In genomic region chr18:78519394-78520062, GRCh38 we compare ENCODE assay signal across 21 cellular contexts.
"Had no signal": no experiment of that assay in that cellular context is flagged by ENCODE, and none has a peak within 500 bp of the region (broad histone marks: within the 10 kb centered on the region; RNA-seq: fewer than 3 reads in every experiment).

No MANE protein-coding gene starts in this region.

- H3K4me1 Mint-ChIP-seq: naive thymus-derived CD8-positive, alpha-beta T cell; stimulated activated memory B cell treated with anti-CD40 and anti-IgM and Interleukin-4, amounts not matched to agents 10 μg/mL and 1 μg/mL and 100 μg/mL, for 72 hours had no signal

- H3K4me1 ChIP-seq: foreskin keratinocyte, psoas muscle, right lobe of liver, spleen, testis, tibial nerve, upper lobe of right lung had no signal

- H3K27ac ChIP-seq: foreskin keratinocyte, psoas muscle, right lobe of liver, spleen, testis, tibial nerve, upper lobe of right lung had no signal

- H3K36me3 ChIP-seq: right lobe of liver, spleen, tibial nerve, upper lobe of right lung had no signal

- H3K36me3 Mint-ChIP-seq: naive thymus-derived CD8-positive, alpha-beta T cell; stimulated activated memory B cell treated with anti-CD40 and anti-IgM and Interleukin-4, amounts not matched to agents 10 μg/mL and 1 μg/mL and 100 μg/mL, for 72 hours had no signal

- H3K4me3 Mint-ChIP-seq: dendritic cell treated with granulocyte-macrophage colony-stimulating factor and Interleukin-4, amounts not matched to agents 40 ng/mL and 50 ng/mL, for 4 days; effector memory CD8-positive, alpha-beta T cell; naive thymus-derived CD8-positive, alpha-beta T cell; stimulated activated memory B cell treated with anti-CD40 and anti-IgM and Interleukin-4, amounts not matched to agents 10 μg/mL and 1 μg/mL and 100 μg/mL, for 72 hours; stimulated activated naive CD8-positive, alpha-beta T cell treated with anti-CD3 and anti-CD28 coated beads, Interleukin-15, Interleukin-2, amounts not matched to agents 100 ng/mL and 50 ng/mL, for 24 hours had no signal

- H3K4me3 ChIP-seq: mucosa of descending colon, psoas muscle, right lobe of liver, spleen, testis, tibial nerve, upper lobe of right lung had no signal

- ATAC-seq: effector memory CD8-positive, alpha-beta T cell; foreskin keratinocyte; left colon; mucosa of descending colon; naive thymus-derived CD8-positive, alpha-beta T cell; psoas muscle; right lobe of liver; stimulated activated memory B cell treated with anti-CD40 and anti-IgM and Interleukin-4, amounts not matched to agents 10 μg/mL and 1 μg/mL and 100 μg/mL, for 72 hours; upper lobe of right lung had no signal

- DNase-seq: effector memory CD8-positive, alpha-beta T cell; erythroblast; foreskin keratinocyte; hippocampal formation; left colon; mucosa of descending colon; naive thymus-derived CD8-positive, alpha-beta T cell; nucleus accumbens; psoas muscle; retina; spleen; stimulated activated CD4-positive, alpha-beta T cell treated with anti-CD3 and anti-CD28 coated beads, Interleukin-15, amount 100 ng/mL, for 24 hours; stimulated activated CD4-positive, alpha-beta T cell treated with anti-CD3 and anti-CD28 coated beads, Interleukin-1b, Interleukin-23, amount 100 ng/mL, for 48 hours; stimulated activated CD4-positive, alpha-beta T cell treated with anti-CD3 and anti-CD28 coated beads, Interleukin-4, amount 100 ng/mL, for 24 hours; testis; upper lobe of right lung had no signal

- H3K27ac Mint-ChIP-seq: dendritic cell treated with granulocyte-macrophage colony-stimulating factor and Interleukin-4, amounts not matched to agents 40 ng/mL and 50 ng/mL, for 4 days; effector memory CD8-positive, alpha-beta T cell; naive thymus-derived CD8-positive, alpha-beta T cell; stimulated activated memory B cell treated with anti-CD40 and anti-IgM and Interleukin-4, amounts not matched to agents 10 μg/mL and 1 μg/mL and 100 μg/mL, for 72 hours; stimulated activated naive CD8-positive, alpha-beta T cell treated with anti-CD3 and anti-CD28 coated beads, Interleukin-15, Interleukin-2, amounts not matched to agents 100 ng/mL and 50 ng/mL, for 24 hours had no signal

- H3K9me3 Mint-ChIP-seq: dendritic cell treated with granulocyte-macrophage colony-stimulating factor and Interleukin-4, amounts not matched to agents 40 ng/mL and 50 ng/mL, for 4 days had no signal

- H3K9me3 ChIP-seq: psoas muscle, right lobe of liver, testis, tibial nerve, upper lobe of right lung had no signal

- H3K27me3 ChIP-seq: foreskin keratinocyte, right lobe of liver, spleen, testis, tibial nerve, upper lobe of right lung had no signal

- H3K27me3 Mint-ChIP-seq: dendritic cell treated with granulocyte-macrophage colony-stimulating factor and Interleukin-4, amounts not matched to agents 40 ng/mL and 50 ng/mL, for 4 days; stimulated activated memory B cell treated with anti-CD40 and anti-IgM and Interleukin-4, amounts not matched to agents 10 μg/mL and 1 μg/mL and 100 μg/mL, for 72 hours; stimulated activated naive CD8-positive, alpha-beta T cell treated with anti-CD3 and anti-CD28 coated beads, Interleukin-15, Interleukin-2, amounts not matched to agents 100 ng/mL and 50 ng/mL, for 24 hours had no signal
